Comparison of ENCODE assay signal across 8 cellular contexts in the genomic region with DNA sequence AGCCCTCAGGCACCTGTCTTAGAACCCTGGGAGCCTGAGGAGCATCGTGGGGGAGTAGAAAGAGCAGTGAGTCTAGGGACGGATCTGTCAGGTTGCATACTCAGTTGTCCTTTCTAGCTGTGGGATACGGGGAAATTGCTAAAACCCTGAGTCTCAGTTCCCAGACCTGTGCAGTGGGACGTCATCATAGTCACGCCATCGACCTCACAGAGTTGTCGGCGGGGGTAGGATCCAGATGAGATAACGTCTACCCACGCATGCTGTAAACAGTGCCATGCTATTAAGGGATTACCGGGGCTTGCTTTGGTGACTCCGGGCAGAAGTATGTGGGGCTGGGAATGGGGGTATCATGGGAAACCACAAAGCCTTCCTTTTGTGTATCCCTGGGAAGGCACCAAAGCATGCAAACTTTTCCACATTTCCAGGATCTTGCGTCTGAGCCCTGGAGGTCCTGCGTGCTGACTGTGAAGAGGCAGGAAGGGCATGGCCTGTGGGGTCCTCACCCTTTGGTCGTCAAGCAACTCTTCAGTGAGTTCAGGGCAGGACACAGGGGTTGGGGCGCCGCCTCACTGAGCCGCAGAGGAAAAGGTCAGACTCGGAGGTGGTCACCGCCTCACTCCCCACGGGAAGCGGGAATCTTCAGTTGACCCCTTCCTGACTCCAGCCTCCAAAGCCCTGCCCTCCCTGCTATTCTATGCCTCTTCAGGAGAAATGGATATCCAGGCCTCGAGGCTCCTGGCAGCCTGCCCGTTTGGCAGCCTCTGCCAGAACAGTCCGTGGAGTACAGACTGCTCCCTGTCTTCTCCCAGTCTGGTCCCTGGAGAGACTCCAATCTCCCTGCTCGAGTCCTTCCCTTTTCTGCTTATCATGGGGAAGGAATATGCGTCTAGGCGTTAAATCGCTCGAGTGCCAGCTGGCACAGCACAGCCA.
DNase-seq lines count a peak whose midpoint lies in the region; ATAC-seq, FAIRE-seq and TF ChIP-seq lines count a peak whose summit lies in the region.

No MANE protein-coding gene starts in this region.

- ATAC-seq in HG03280 (IDR thresholded peaks at IDR 0.05; ENCODE audit: unreplicated experiment) (no peak), GM18907 (IDR thresholded peaks at IDR 0.05; ENCODE audit: unreplicated experiment) (no peak)

- TF ChIP-seq RAD21 in SK-N-SH (IDR thresholded peaks at IDR 0.05; ENCODE audit: low read length), result peak; percentile 35

- DNase-seq in HTR-8/SVneo (ENCODE audit: insufficient read length, low spot score), result peak; percentile 81
- DNase-seq in SK-N-SH, result peak; percentile 70
- DNase-seq in fibroblast of villous mesenchyme (ENCODE audit: low read depth), result peak; percentile 100
- DNase-seq in osteocyte (ENCODE audit: extremely low spot score, unreplicated experiment), result peak; percentile 96
- no peak for DNase-seq in stimulated activated CD4-positive, alpha-beta T cell treated with anti-CD3 and anti-CD28 coated beads, Interleukin-12 subunit alpha, Interleukin-12 subunit beta, amount 100 ng/mL, for 4 hours
- no peak for DNase-seq in activated CD8-positive, alpha-beta memory T cell treated with anti-CD3 and anti-CD28 coated beads for 24 hours

- peak overlapping the region; percentile 71 for H3K4me2 ChIP-seq in SK-N-SH

- 52% methylated on average over 22 of the region's 30 CpGs for WGBS in SK-N-SH (ENCODE audit: low lambda C conversion rate)

- no peaks in the 10 kb centered on the region for H3F3A ChIP-seq in SK-N-SH (replicated peaks; ENCODE audit: insufficient read depth)

- H3K79me2 ChIP-seq in SK-N-SH (ENCODE audit: insufficient read depth), result no peaks in the 10 kb centered on the region

- H3K36me3 ChIP-seq in SK-N-SH (replicated peaks in 1 of 2; ENCODE audit: control insufficient read depth in 1 of 2, insufficient read depth in 2 of 2, low read length in 1 of 2), result no peaks in the 10 kb centered on the region

- peak overlapping the region in 1 of 2 experiments; percentile 40; a peak in 3 of 4 replicates for H3K4me3 ChIP-seq in SK-N-SH (ENCODE audit: low read depth in 2 of 2, low read length in 1 of 2)
- H3K4me3 ChIP-seq in fibroblast of villous mesenchyme (ENCODE audit: low read depth, low read length), result peak overlapping the region; percentile 39

- no peaks in the 10 kb centered on the region for H3K36me3 Mint-ChIP-seq in osteocyte (ENCODE audit: unreplicated experiment)

- POLR2A ChIA-PET in SK-N-SH (lab: Yijun Ruan, JAX), result interaction anchor here (1.4 to 1.9 kb wide), 3 partner anchors 180 to 183 kb away, joined by 5 to 20 read pairs (median 7); no protein-coding TSS in a partner anchor

- peak overlapping the region; percentile 88; the same call in 1 of the 2 replicates for H2AFZ ChIP-seq in SK-N-SH (ENCODE audit: low read depth)

- CTCF ChIA-PET in SK-N-SH (lab: Yijun Ruan, JAX), result interaction anchor here (0.6 to 4.0 kb wide), 24 partner anchors 8 to 630 kb away, joined by 3 to 69 read pairs (median 6); no protein-coding TSS in a partner anchor

- H3K27me3 ChIP-seq in SK-N-SH (ENCODE audit: insufficient read depth), result no peaks in the 10 kb centered on the region

- peak; percentile 96 for FAIRE-seq in HTR-8/SVneo (lab: Jason Lieb, UNC)

- H4K20me1 ChIP-seq in SK-N-SH (ENCODE audit: insufficient read depth), result no peaks in the 10 kb centered on the region

- H3K9ac ChIP-seq in SK-N-SH, result peak overlapping the region; percentile 61; the same call in 1 of the 2 replicates

- H3K27ac ChIP-seq in SK-N-SH (ENCODE audit: low read depth in 2 of 2, low read length in 1 of 2), result peak overlapping the region; percentile 65 to 90; a peak in 3 of 4 replicates

- peaks cover 46% of the 10 kb centered on the region for H3K4me1 Mint-ChIP-seq in osteocyte (ENCODE audit: unreplicated experiment)

- peaks cover 5% of the 10 kb centered on the region for H3K9me3 Mint-ChIP-seq in osteocyte (ENCODE audit: unreplicated experiment)

- TF ChIP-seq CTCF in SK-N-SH (IDR thresholded peaks at IDR 0.05), result no peak
- peak; percentile 1 for TF ChIP-seq CTCF in fibroblast of villous mesenchyme (IDR thresholded peaks at IDR 0.05; ENCODE audit: insufficient read depth, low read depth, low read length)
- no peak for TF ChIP-seq CTCF in osteocyte (IDR thresholded peaks at IDR 0.05)

- peak overlapping the region; percentile 67 for H3K4me3 Mint-ChIP-seq in osteocyte (ENCODE audit: unreplicated experiment)

- peaks cover 15 to 19% of the 10 kb centered on the region in 2 experiments for H3K4me1 ChIP-seq in SK-N-SH (ENCODE audit: control insufficient read depth in 1 of 2, insufficient read depth in 2 of 2, low read depth in 1 of 2, low read length in 1 of 2)

- peak in 1 of 2 experiments; percentile 34; a peak in 1 of 4 replicates for TF ChIP-seq EP300 in SK-N-SH (IDR thresholded peaks at IDR 0.05; ENCODE audit: borderline replicate concordance in 1 of 2, low read depth in 1 of 2, low read length in 1 of 2)

- H3K9me3 ChIP-seq in SK-N-SH, result no peaks in the 10 kb centered on the region

- H3K27ac Mint-ChIP-seq in osteocyte (ENCODE audit: unreplicated experiment), result peak overlapping the region; percentile 99

- no peaks in the 10 kb centered on the region for H3K9me2 ChIP-seq in SK-N-SH

- H3K27me3 Mint-ChIP-seq in osteocyte (ENCODE audit: unreplicated experiment), result no peaks in the 10 kb centered on the region

TF ChIP-seq in SK-N-SH, 30 proteins besides CTCF, POLR2A, EP300 and RAD21 (continues in another document):
- peak; percentile 38; the same call in 1 of the 2 replicates for TF ChIP-seq MAX (IDR thresholded peaks at IDR 0.05; ENCODE audit: low read depth)
- TF ChIP-seq YY1 (IDR thresholded peaks at IDR 0.05; ENCODE audit: low read depth), result no peak
- TF ChIP-seq NRF1 (IDR thresholded peaks at IDR 0.05; ENCODE audit: low read depth, low read length), result no peak
- no peak for TF ChIP-seq GATA2 (CRISPR knock-in tag; IDR thresholded peaks at IDR 0.05)
- TF ChIP-seq IRF3 (IDR thresholded peaks at IDR 0.05; ENCODE audit: low read depth, low read length), result no peak
- no peak for TF ChIP-seq ELF1 (IDR thresholded peaks at IDR 0.05)
- TF ChIP-seq RXRA (IDR thresholded peaks at IDR 0.05; ENCODE audit: borderline replicate concordance, low read depth), result peak; percentile 73
- TF ChIP-seq MEF2A (IDR thresholded peaks at IDR 0.05; ENCODE audit: borderline replicate concordance, low read depth), result no peak
- TF ChIP-seq, protein P1, sequence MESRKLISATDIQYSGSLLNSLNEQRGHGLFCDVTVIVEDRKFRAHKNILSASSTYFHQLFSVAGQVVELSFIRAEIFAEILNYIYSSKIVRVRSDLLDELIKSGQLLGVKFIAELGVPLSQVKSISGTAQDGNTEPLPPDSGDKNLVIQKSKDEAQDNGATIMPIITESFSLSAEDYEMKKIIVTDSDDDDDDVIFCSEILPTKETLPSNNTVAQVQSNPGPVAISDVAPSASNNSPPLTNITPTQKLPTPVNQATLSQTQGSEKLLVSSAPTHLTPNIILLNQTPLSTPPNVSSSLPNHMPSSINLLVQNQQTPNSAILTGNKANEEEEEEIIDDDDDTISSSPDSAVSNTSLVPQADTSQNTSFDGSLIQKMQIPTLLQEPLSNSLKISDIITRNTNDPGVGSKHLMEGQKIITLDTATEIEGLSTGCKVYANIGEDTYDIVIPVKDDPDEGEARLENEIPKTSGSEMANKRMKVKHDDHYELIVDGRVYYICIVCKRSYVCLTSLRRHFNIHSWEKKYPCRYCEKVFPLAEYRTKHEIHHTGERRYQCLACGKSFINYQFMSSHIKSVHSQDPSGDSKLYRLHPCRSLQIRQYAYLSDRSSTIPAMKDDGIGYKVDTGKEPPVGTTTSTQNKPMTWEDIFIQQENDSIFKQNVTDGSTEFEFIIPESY (IDR thresholded peaks at IDR 0.05; ENCODE audit: borderline replicate concordance, low read depth), result no peak
- no peak for TF ChIP-seq EZH2phosphoT487 (IDR thresholded peaks at IDR 0.05; ENCODE audit: borderline replicate concordance, low read depth)
- TF ChIP-seq SIN3A (IDR thresholded peaks at IDR 0.05; ENCODE audit: borderline replicate concordance, low read depth, low read length), result no peak
- no peak for TF ChIP-seq CHD2 (IDR thresholded peaks at IDR 0.05; ENCODE audit: low read length, partially characterized antibody)
- TF ChIP-seq POLR2AphosphoS5 (IDR thresholded peaks at IDR 0.05; ENCODE audit: low read depth, low read length), result peak; percentile 38; the same call in 1 of the 2 replicates
- TF ChIP-seq MXI1 (IDR thresholded peaks at IDR 0.05; ENCODE audit: low read depth, low read length), result 0 out of 2 replicates have a peak, but pooled peaks have one; percentile 33
- no peak for TF ChIP-seq RFX5 (IDR thresholded peaks at IDR 0.05; ENCODE audit: low read length)
- peak; percentile 20; the same call in 1 of the 2 replicates for TF ChIP-seq FOSL2 (IDR thresholded peaks at IDR 0.05; ENCODE audit: borderline replicate concordance, low read depth)

Comparison
In these comparisons a context has a peak if more than half of its experiments do, and no peak if none do; other contexts are left out.
1. DNase-seq: peak in HTR-8/SVneo (single experiment), SK-N-SH (single experiment), fibroblast of villous mesenchyme (single experiment) and osteocyte (single experiment); none in stimulated activated CD4-positive, alpha-beta T cell treated with anti-CD3 and anti-CD28 coated beads, Interleukin-12 subunit alpha, Interleukin-12 subunit beta, amount 100 ng/mL, for 4 hours (single experiment) and activated CD8-positive, alpha-beta memory T cell treated with anti-CD3 and anti-CD28 coated beads for 24 hours (single experiment).